Comparison of ENCODE assay signal across 25 cellular contexts in the genomic region with DNA sequence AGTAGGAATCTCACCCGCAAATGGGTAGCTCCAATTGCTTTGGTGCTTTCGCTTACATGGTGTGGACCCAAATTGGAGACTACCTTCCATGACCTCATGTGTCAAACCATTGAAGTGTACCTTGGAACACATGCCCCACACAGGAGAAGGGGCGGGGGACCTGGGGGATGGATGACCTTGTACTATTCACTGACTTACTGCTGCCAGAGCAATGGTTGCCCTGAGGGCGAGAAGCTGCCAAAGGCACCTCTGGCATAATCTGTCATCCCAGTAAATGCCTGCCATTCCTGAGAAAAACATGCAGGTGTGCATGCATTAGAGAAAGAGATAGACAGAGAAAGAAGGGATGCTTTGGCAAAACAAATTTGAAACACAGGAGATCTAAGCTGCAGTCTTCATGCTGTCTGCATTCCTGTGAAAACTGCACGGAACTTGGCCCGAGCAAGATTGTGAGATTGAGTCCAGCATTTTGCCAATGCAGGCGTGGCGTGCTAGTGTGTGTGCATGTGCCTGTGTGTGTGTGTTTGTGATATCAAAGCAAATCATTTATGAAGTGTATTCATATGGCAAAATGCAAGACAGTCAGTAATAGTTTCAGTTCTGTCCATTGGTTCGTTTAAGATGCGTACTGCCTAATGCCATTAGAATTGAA.
"Had no signal": no experiment of that assay in that cellular context is flagged by ENCODE, and none has a peak within 500 bp of the region (broad histone marks: within the 10 kb centered on the region; RNA-seq: fewer than 3 reads in every experiment).

No MANE protein-coding gene starts in this region.

- H3K9me3 ChIP-seq: breast epithelium, ovary, psoas muscle, right atrium auricular region, uterus had no signal

- H3K4me1 Mint-ChIP-seq: activated naive CD4-positive, alpha-beta T cell treated with anti-CD3 and anti-CD28 coated beads, Interleukin-2, amount 50 U/mL, for 24 hours; activated naive CD8-positive, alpha-beta T cell treated with anti-CD3 and anti-CD28 coated beads, Interleukin-2, amount 50 U/mL, for 24 hours had no signal

- H3K4me1 ChIP-seq: breast epithelium, psoas muscle, right atrium auricular region, uterus had no signal

- H3K27me3 ChIP-seq: breast epithelium, ovary, right atrium auricular region, uterus had no signal

- H3K4me3 ChIP-seq: breast epithelium, ovary, psoas muscle, right atrium auricular region, uterus had no signal

- H3K27ac ChIP-seq: breast epithelium, epithelial cell of prostate, ovary, psoas muscle, right atrium auricular region, uterus, VCaP had no signal

- DNase-seq: activated CD4-positive, alpha-beta memory T cell treated with anti-CD3 and anti-CD28 coated beads for 36 hours; activated CD4-positive, alpha-beta T cell treated with anti-CD3 and anti-CD28 coated beads for 48 hours; activated CD8-positive, alpha-beta memory T cell treated with anti-CD3 and anti-CD28 coated beads, Interleukin-2, amount 50 U/mL, for 48 hours; activated naive CD8-positive, alpha-beta T cell treated with anti-CD3 and anti-CD28 coated beads, Interleukin-2, amount 50 U/mL, for 24 hours; activated T-cell treated with anti-CD3 and anti-CD28 coated beads, Interleukin-2, amount 50 U/mL, for 4 hours; amygdala; effector CD4-positive, alpha-beta T cell; kidney; left colon; ovary; psoas muscle; stimulated activated CD4-positive, alpha-beta T cell treated with anti-CD3 and anti-CD28 coated beads, Interleukin-15, amount 100 ng/mL, for 24 hours; stimulated activated CD4-positive, alpha-beta T cell treated with anti-CD3 and anti-CD28 coated beads, Interleukin-2, amount 100 ng/mL, for 24 hours; T-helper 9 cell; uterus had no signal

- H3K9me3 Mint-ChIP-seq: activated CD4-positive, alpha-beta memory T cell treated with anti-CD3 and anti-CD28 coated beads for 36 hours; activated naive CD4-positive, alpha-beta T cell treated with anti-CD3 and anti-CD28 coated beads, Interleukin-2, amount 50 U/mL, for 24 hours; activated naive CD8-positive, alpha-beta T cell treated with anti-CD3 and anti-CD28 coated beads, Interleukin-2, amount 50 U/mL, for 24 hours; activated T-cell treated with anti-CD3 and anti-CD28 coated beads, Interleukin-2, amount 50 U/mL, for 4 hours; activated T-helper 2 cell treated with anti-CD3 and anti-CD28 coated beads, Interferon-gamma antibody, Interleukin-2, Interleukin-4, amounts not matched to agents 10 μg/mL and 5 μg/mL and 100 μg/mL, durations not matched to agents 14 hours and 24 hours and 36 hours; natural killer cell treated with Interleukin-12 subunit alpha and Interleukin-12 subunit beta and Interleukin-15 and Interleukin-18, amount 100 ng/mL, for 72 hours; T-helper 1 cell treated with Interleukin-12 subunit alpha and Interleukin-12 subunit beta and Interleukin-4 antibody, amounts not matched to agents 30 μg/mL and 1 μg/mL, for 36 hours; type B pancreatic cell had no signal

- ATAC-seq: activated CD4-positive, CD25-positive, alpha-beta regulatory T cell treated with anti-CD3 and anti-CD28 coated beads, Interleukin-2, amount 50 U/mL, for 24 hours; activated naive CD8-positive, alpha-beta T cell treated with anti-CD3 and anti-CD28 coated beads, Interleukin-2, amount 50 U/mL, for 24 hours; activated T-cell treated with anti-CD3 and anti-CD28 coated beads, Interleukin-2, amount 50 U/mL, for 4 hours; left colon; natural killer cell treated with Interleukin-12 subunit alpha and Interleukin-12 subunit beta and Interleukin-15 and Interleukin-18, amount 100 ng/mL, for 72 hours; psoas muscle had no signal

- H3K27ac Mint-ChIP-seq: activated CD4-positive, alpha-beta memory T cell treated with anti-CD3 and anti-CD28 coated beads for 36 hours; activated naive CD4-positive, alpha-beta T cell treated with anti-CD3 and anti-CD28 coated beads, Interleukin-2, amount 50 U/mL, for 24 hours; activated naive CD8-positive, alpha-beta T cell treated with anti-CD3 and anti-CD28 coated beads, Interleukin-2, amount 50 U/mL, for 24 hours; activated T-helper 2 cell treated with anti-CD3 and anti-CD28 coated beads, Interferon-gamma antibody, Interleukin-2, Interleukin-4, amounts not matched to agents 10 μg/mL and 5 μg/mL and 100 μg/mL, durations not matched to agents 14 hours and 24 hours and 36 hours; natural killer cell treated with Interleukin-12 subunit alpha and Interleukin-12 subunit beta and Interleukin-15 and Interleukin-18, amount 100 ng/mL, for 72 hours; T-helper 1 cell treated with Interleukin-12 subunit alpha and Interleukin-12 subunit beta and Interleukin-4 antibody, amounts not matched to agents 30 μg/mL and 1 μg/mL, for 36 hours; type B pancreatic cell had no signal

- H3K36me3 ChIP-seq: breast epithelium, ovary, right atrium auricular region, uterus had no signal

- H3K36me3 Mint-ChIP-seq: activated CD4-positive, alpha-beta memory T cell treated with anti-CD3 and anti-CD28 coated beads for 36 hours; activated naive CD4-positive, alpha-beta T cell treated with anti-CD3 and anti-CD28 coated beads, Interleukin-2, amount 50 U/mL, for 24 hours; natural killer cell treated with Interleukin-12 subunit alpha and Interleukin-12 subunit beta and Interleukin-15 and Interleukin-18, amount 100 ng/mL, for 72 hours; type B pancreatic cell had no signal

- H3K4me3 Mint-ChIP-seq: activated CD4-positive, alpha-beta memory T cell treated with anti-CD3 and anti-CD28 coated beads for 36 hours; activated naive CD4-positive, alpha-beta T cell treated with anti-CD3 and anti-CD28 coated beads, Interleukin-2, amount 50 U/mL, for 24 hours; activated naive CD8-positive, alpha-beta T cell treated with anti-CD3 and anti-CD28 coated beads, Interleukin-2, amount 50 U/mL, for 24 hours; activated T-cell treated with anti-CD3 and anti-CD28 coated beads, Interleukin-2, amount 50 U/mL, for 4 hours; natural killer cell treated with Interleukin-12 subunit alpha and Interleukin-12 subunit beta and Interleukin-15 and Interleukin-18, amount 100 ng/mL, for 72 hours; T-helper 1 cell treated with Interleukin-12 subunit alpha and Interleukin-12 subunit beta and Interleukin-4 antibody, amounts not matched to agents 30 μg/mL and 1 μg/mL, for 36 hours; type B pancreatic cell had no signal
